In the genomic region with DNA sequence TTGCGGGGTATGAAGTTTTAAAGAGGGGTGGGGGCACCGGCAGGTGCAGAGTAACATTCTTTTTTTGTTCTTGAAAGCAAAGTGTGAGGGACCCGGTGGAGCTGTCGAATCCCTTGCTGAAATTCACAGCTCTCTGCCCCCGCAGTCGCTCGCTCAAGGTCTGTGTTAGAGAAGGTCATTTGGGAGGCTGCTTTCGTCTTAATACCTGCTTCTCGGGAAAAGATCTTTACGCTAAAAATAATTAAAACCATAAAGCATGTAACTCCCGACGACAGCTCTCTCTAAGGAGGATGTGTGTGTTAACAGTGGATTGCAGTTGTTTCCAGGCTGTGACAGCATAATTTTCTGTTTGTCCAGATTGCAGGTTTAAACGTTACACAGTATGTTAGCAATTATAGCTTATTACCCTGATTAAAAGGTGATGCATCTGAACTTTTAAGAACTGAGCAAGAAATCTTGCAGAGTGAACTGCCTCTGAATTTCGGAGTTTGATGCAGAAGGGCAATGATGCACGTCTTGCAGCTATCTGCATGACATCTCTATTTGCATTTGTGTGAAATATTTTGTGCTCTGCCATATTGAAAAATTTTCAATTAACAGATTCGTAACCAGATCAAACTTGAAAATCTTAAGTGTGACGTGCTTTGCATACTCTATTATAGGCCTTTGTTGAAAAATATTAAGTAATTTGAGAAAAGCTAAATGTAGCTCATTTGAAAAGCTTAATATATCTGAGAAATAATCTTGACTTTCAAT, we compare ENCODE assay signal across 8 cellular contexts. TPM values are rescaled to one million over a fixed set of nuclear protein-coding genes. Genes with fewer than 3 reads are reported as not detected.
A peak's percentile ranks its signal among the peaks of the same experiment; 100 is the strongest.
DNase-seq lines count a peak whose midpoint lies in the region; ATAC-seq and TF ChIP-seq lines count a peak whose summit lies in the region.

No MANE protein-coding gene starts in this region.

- ATAC-seq in CD4-positive, alpha-beta T cell (ENCODE audit: poor library complexity): no peak
- ATAC-seq in HG02870 (IDR thresholded peaks at IDR 0.05; ENCODE audit: unreplicated experiment): no peak

- no peaks in the 10 kb centered on the region for H3K36me3 ChIP-seq in HUES6 (ENCODE audit: control insufficient read depth, insufficient read depth, low read length)

- intact Hi-C loops in CD4-positive, alpha-beta T cell (cut with DNase I, micrococcal nuclease): no loop called here

- H3K4me3 ChIP-seq in HUES6 (ENCODE audit: low read depth, low read length): peak overlapping the region; percentile 70

- H3K27ac Mint-ChIP-seq in CD4-positive, alpha-beta T cell: no peak overlapping the region
- H3K27ac Mint-ChIP-seq in nephron: peak overlapping the region in 1 of 3 experiments; percentile 5

- H3K27me3 ChIP-seq in CD4-positive, alpha-beta T cell (ENCODE audit: control insufficient read depth, insufficient read depth, low read length): peaks cover 47% of the 10 kb centered on the region
- H3K27me3 ChIP-seq in HUES6 (ENCODE audit: control insufficient read depth, insufficient read depth, low read length): peaks cover 46% of the 10 kb centered on the region

- CTCF ChIA-PET in CD4-positive, alpha-beta T cell (lab: Charles Lee): no interaction called here

- H3K4me1 ChIP-seq in HUES6 (ENCODE audit: control insufficient read depth, insufficient read depth, low read length): 0 out of 2 replicates have a peak, but pooled peaks cover 7% of the 10 kb centered on the region

- TF ChIP-seq CTCF in CD4-positive, alpha-beta T cell (IDR thresholded peaks at IDR 0.05): no peak
- no peak for TF ChIP-seq CTCF in nephron (IDR thresholded peaks at IDR 0.05; ENCODE audit: unreplicated experiment in 3 of 3)

- no peak overlapping the region for H3K27ac ChIP-seq in CD4-positive, alpha-beta T cell (ENCODE audit: low read depth, low read length)
- H3K27ac ChIP-seq in HUES6 (ENCODE audit: low read depth, low read length): no peak overlapping the region

- no peak overlapping the region for H3K9ac ChIP-seq in HUES6 (ENCODE audit: low read length)

- POLR2A ChIA-PET in CD4-positive, alpha-beta T cell (lab: Charles Lee): no interaction called here

- no peaks in the 10 kb centered on the region for H3K36me3 Mint-ChIP-seq in CD4-positive, alpha-beta T cell (ENCODE audit: low read depth)
- no peaks in the 10 kb centered on the region for H3K36me3 Mint-ChIP-seq in nephron (ENCODE audit: low read depth)

- peaks cover 68% of the 10 kb centered on the region for H3K27me3 Mint-ChIP-seq in CD4-positive, alpha-beta T cell
- H3K27me3 Mint-ChIP-seq in nephron (ENCODE audit: low read depth): peaks cover 51% of the 10 kb centered on the region

- H3K4me3 Mint-ChIP-seq in CD4-positive, alpha-beta T cell: peak overlapping the region; percentile 79
- H3K4me3 Mint-ChIP-seq in nephron: peak overlapping the region; percentile 84 to 89 (median 88)

- no peak for DNase-seq in CD4-positive, alpha-beta T cell
- DNase-seq in cerebellum (ENCODE audit: low spot score) (peak; percentile 45), NCI-H2196 treated with DMSO at 0.1 percent for 48 hours (lab: John Stamatoyannopoulos, UW; ENCODE audit: unreplicated experiment) (no peak), NCI-H1105 treated with DMSO at 0.1 percent for 48 hours (lab: John Stamatoyannopoulos, UW) (no peak), erythroblast (lab: John Stamatoyannopoulos, UW) (no peak)

- no peak for TF ChIP-seq POLR2A in erythroblast (IDR thresholded peaks at IDR 0.05; ENCODE audit: low read length)

- H3K4me1 Mint-ChIP-seq in CD4-positive, alpha-beta T cell (ENCODE audit: low read depth): peaks cover 6% of the 10 kb centered on the region
- peaks cover 13% of the 10 kb centered on the region for H3K4me1 Mint-ChIP-seq in nephron

- no peaks in the 10 kb centered on the region for H3K9me3 ChIP-seq in CD4-positive, alpha-beta T cell (ENCODE audit: control insufficient read depth, low read length)
- no peaks in the 10 kb centered on the region for H3K9me3 ChIP-seq in HUES6 (ENCODE audit: control insufficient read depth, insufficient read depth, low read depth, low read length)

- no peaks in the 10 kb centered on the region for H3K9me3 Mint-ChIP-seq in CD4-positive, alpha-beta T cell
- H3K9me3 Mint-ChIP-seq in nephron: no peaks in the 10 kb centered on the region

RNA-seq across cellular contexts. Expression of a gene that starts 1.0 kb away (rescaled TPM):
- under 1 TPM; 0.69 to 0.73 TPM for total RNA-seq in CD4-positive, alpha-beta T cell
- 45.1 TPM for total RNA-seq in cerebellum

Comparison
In these comparisons a context has a peak if more than half of its experiments do, and no peak if none do; other contexts are left out.
1. RNA of a gene that starts 1.0 kb away (total RNA-seq): 45.1 TPM in cerebellum (single experiment); 0.69 to 0.73 TPM in CD4-positive, alpha-beta T cell; every median in the first group is over 10 times any median in the second.